8 cellular contexts compared by ENCODE assay signal in genomic region chr10:97292097-97292861, GRCh38. TPM values are rescaled to one million over a fixed set of nuclear protein-coding genes. Genes with fewer than 3 reads are reported as not detected.
DNase-seq lines count a peak whose midpoint lies in the region; ATAC-seq and TF ChIP-seq lines count a peak whose summit lies in the region.

A gene with protein sequence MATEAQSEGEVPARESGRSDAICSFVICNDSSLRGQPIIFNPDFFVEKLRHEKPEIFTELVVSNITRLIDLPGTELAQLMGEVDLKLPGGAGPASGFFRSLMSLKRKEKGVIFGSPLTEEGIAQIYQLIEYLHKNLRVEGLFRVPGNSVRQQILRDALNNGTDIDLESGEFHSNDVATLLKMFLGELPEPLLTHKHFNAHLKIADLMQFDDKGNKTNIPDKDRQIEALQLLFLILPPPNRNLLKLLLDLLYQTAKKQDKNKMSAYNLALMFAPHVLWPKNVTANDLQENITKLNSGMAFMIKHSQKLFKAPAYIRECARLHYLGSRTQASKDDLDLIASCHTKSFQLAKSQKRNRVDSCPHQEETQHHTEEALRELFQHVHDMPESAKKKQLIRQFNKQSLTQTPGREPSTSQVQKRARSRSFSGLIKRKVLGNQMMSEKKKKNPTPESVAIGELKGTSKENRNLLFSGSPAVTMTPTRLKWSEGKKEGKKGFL (minus strand): TSS chr10:97292637. CDS start chr10:97292627, 10 bp downstream.

- peak; percentile 75 to 83 for TF ChIP-seq POLR2A in uterus (IDR thresholded peaks at IDR 0.05)

- H3K9me3 ChIP-seq in ascending aorta (no peaks in the 10 kb centered on the region), right atrium auricular region (no peaks in the 10 kb centered on the region), psoas muscle (no peaks in the 10 kb centered on the region), uterus (no peaks in the 10 kb centered on the region)

- TF ChIP-seq CTCF in ascending aorta (IDR thresholded peaks at IDR 0.05) (peak in 1 of 3 experiments; percentile 44), right atrium auricular region (IDR thresholded peaks at IDR 0.05) (no peak), psoas muscle (IDR thresholded peaks at IDR 0.05) (no peak), uterus (IDR thresholded peaks at IDR 0.05) (peak in 2 of 4 experiments; percentile 12 to 42)

- WGBS in psoas muscle, 3 donors = 0 to 1% (median 0%) methylated on average over 55 of the region's 55 CpGs

- H3K4me3 ChIP-seq in ascending aorta = peak within 1 kb of the TSS; percentile 51 to 76
- peak within 1 kb of the TSS; percentile 84 to 89 for H3K4me3 ChIP-seq in right atrium auricular region
- peak within 1 kb of the TSS; percentile 82 for H3K4me3 ChIP-seq in psoas muscle
- peak within 1 kb of the TSS; percentile 90 to 91 for H3K4me3 ChIP-seq in uterus

- DNase-seq in NCI-H187 treated with DMSO at 0.1 percent for 48 hours (lab: John Stamatoyannopoulos, UW) (peak; percentile 90), ascending aorta (ENCODE audit: low spot score in 2 of 2) (peak; percentile 92 to 98), right atrium auricular region (ENCODE audit: low spot score) (peak; percentile 99), psoas muscle (peak; percentile 94 to 96), uterus (peak; percentile 93 to 98)

- peak; percentile 81 for ATAC-seq in GM18499 (IDR thresholded peaks at IDR 0.05; ENCODE audit: insufficient read depth, unreplicated experiment)
- peak; percentile 97 for ATAC-seq in HG02943 (IDR thresholded peaks at IDR 0.05; ENCODE audit: low read depth, unreplicated experiment)
- peak; percentile 99 to 100 (median 100) for ATAC-seq in psoas muscle

- peaks cover 0 to 5% of the 10 kb centered on the region in 2 donors for H3K36me3 ChIP-seq in ascending aorta
- no peaks in the 10 kb centered on the region for H3K36me3 ChIP-seq in right atrium auricular region
- H3K36me3 ChIP-seq in psoas muscle (ENCODE audit: insufficient read depth in 1 of 2, low read depth in 1 of 2) = peaks cover 0 to 9% of the 10 kb centered on the region in 2 donors
- no peaks in the 10 kb centered on the region for H3K36me3 ChIP-seq in uterus

- intact Hi-C loops in T-helper 2 cell treated with Interferon-gamma antibody and Interleukin-4, amounts not matched to agents 100 ng/mL and 5 ng/mL, for 36 hours (cut with micrococcal nuclease) = loop anchor here (1.0 to 10.0 kb wide), 8 partner anchors 27 to 705 kb away; partner anchors contain the start of genes EXOSC1, FRAT1, FRAT2 and LCOR
- intact Hi-C loops in ascending aorta (cut with DNase I) (loop anchor here (1.0 to 5.0 kb wide), 7 partner anchors 13 to 840 kb away; partner anchors contain the start of genes FRAT1, FRAT2, LCOR and PGAM1), psoas muscle (cut with DNase I) (loop anchor here in 1 of 2 donors (5.0 kb wide), 1 partner anchor 40 kb away; the partner anchor contains the start of gene FRAT2), uterus (cut with DNase I; ENCODE audit: low total_unique reads) (no loop called here)

- H3K4me1 ChIP-seq in ascending aorta = peaks cover 0 to 7% of the 10 kb centered on the region in 2 donors
- H3K4me1 ChIP-seq in right atrium auricular region = peaks cover 0 to 10% of the 10 kb centered on the region in 2 donors
- peaks cover 8% of the 10 kb centered on the region for H3K4me1 ChIP-seq in psoas muscle
- H3K4me1 ChIP-seq in uterus = no peaks in the 10 kb centered on the region

- H3K27me3 ChIP-seq in ascending aorta (no peaks in the 10 kb centered on the region), right atrium auricular region (no peaks in the 10 kb centered on the region), psoas muscle (ENCODE audit: insufficient read depth in 3 of 3, low read length in 2 of 3) (no peaks in the 10 kb centered on the region), uterus (no peaks in the 10 kb centered on the region)

- H3K27ac ChIP-seq in ascending aorta (peak within 1 kb of the TSS; percentile 87 to 92), right atrium auricular region (peak within 1 kb of the TSS; percentile 95 to 97), psoas muscle (peak within 1 kb of the TSS; percentile 86), uterus (peak within 1 kb of the TSS; percentile 96)

RNA-seq across cellular contexts. Expression of the gene that starts here (rescaled TPM):
- total RNA-seq in T-helper 2 cell treated with Interferon-gamma antibody and Interleukin-4, amounts not matched to agents 100 ng/mL and 5 ng/mL, for 36 hours = 38.0 and 41.3 TPM in 2 replicates
- 4.5 TPM for total RNA-seq in ascending aorta
- total RNA-seq in right atrium auricular region = 1 to 10 TPM; 3.9 to 5.0 TPM
- total RNA-seq in psoas muscle = 1 to 10 TPM; 1.2 to 3.9 (median 1.8) TPM
- 1 to 10 TPM in 1 of 3 donors, under 1 TPM in 2; 0.77 to 1.8 (median 0.94) TPM for polyA plus RNA-seq in psoas muscle
- 10 to 100 TPM in 3 of 4 donors, 1 to 10 TPM in 1; 5.3 to 25.8 (median 14.0) TPM for total RNA-seq in uterus

Comparison
In these comparisons a context has a peak if more than half of its experiments do, and no peak if none do; other contexts are left out.
1. Peak in every context shown above with its lines: DNase-seq, ATAC-seq, H3K4me3 ChIP-seq and H3K27ac ChIP-seq.